Comparison of ENCODE assay signal across 27 cellular contexts in the genomic region with DNA sequence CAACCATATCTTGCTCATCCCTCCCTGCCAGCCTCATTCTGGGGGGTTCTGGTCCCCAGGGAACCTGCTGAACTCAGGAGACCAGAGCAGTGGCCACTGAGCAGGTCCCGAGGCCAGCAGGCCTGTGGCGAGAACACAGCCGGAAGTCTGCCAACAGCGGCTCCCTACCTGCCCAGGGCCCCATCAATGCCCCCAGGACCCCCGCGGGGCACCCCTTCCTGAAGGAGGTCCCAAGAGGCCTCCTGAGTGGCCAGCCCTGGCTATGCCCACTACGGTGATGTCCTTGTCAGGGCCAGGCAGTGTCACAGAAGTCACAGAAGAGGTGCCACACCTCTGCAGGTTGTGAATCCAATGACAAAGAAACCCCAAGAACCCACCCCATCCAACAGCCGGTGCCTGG. TPM values are rescaled to one million over a fixed set of nuclear protein-coding genes. Genes with fewer than 3 reads are reported as not detected.
"Had no signal": no experiment of that assay in that cellular context is flagged by ENCODE, and none has a peak within 500 bp of the region (broad histone marks: within the 10 kb centered on the region; RNA-seq: fewer than 3 reads in every experiment).

No MANE protein-coding gene starts in this region.

- H3K27me3 ChIP-seq: neutrophil, testis, thyroid gland, upper lobe of left lung had no signal

- H3K36me3 ChIP-seq: left lung, lower lobe of right lung, neutrophil, stomach, thyroid gland, transverse colon, upper lobe of left lung had no signal

- H2AFZ ChIP-seq: parathyroid adenoma had no signal

- H3K4me3 ChIP-seq: left lung, lower lobe of right lung, skin epidermis, stomach, testis, thyroid gland, transverse colon, upper lobe of left lung had no signal

- H3K9me3 ChIP-seq: left lung, lower lobe of right lung, neutrophil, stomach, testis, thyroid gland, transverse colon, upper lobe of left lung had no signal

- H3K9ac ChIP-seq: parathyroid adenoma had no signal

- H3K27ac ChIP-seq: left lung, lower lobe of right lung, neutrophil, parathyroid adenoma, skin epidermis, stomach, testis, thyroid gland, transverse colon, upper lobe of left lung had no signal

- DNase-seq: hippocampal formation; immature natural killer cell; kidney; left colon; left lung; lower lobe of right lung; mammary epithelial cell; mesenchymal stem cell; naive thymus-derived CD8-positive, alpha-beta T cell; occipital lobe; retina; right cardiac atrium; stimulated activated CD4-positive, alpha-beta T cell treated with anti-CD3 and anti-CD28 coated beads, Interleukin-12 subunit alpha, Interleukin-12 subunit beta, amount 100 ng/mL, for 4 hours; stimulated activated CD4-positive, alpha-beta T cell treated with anti-CD3 and anti-CD28 coated beads, Interleukin-15, amount 100 ng/mL, for 24 hours; stimulated activated CD4-positive, alpha-beta T cell treated with anti-CD3 and anti-CD28 coated beads, Interleukin-2, amount 100 ng/mL, for 24 hours; stimulated activated CD4-positive, alpha-beta T cell treated with anti-CD3 and anti-CD28 coated beads, Interleukin-4, amount 100 ng/mL, for 1 hour; stimulated activated naive B cell treated with anti-CD40 and anti-IgM and Interleukin-4, amounts not matched to agents 10 μg/mL and 1 μg/mL and 100 μg/mL, for 72 hours; stimulated activated naive CD8-positive, alpha-beta T cell treated with anti-CD3 and anti-CD28 coated beads, Interleukin-15, Interleukin-2, amounts not matched to agents 100 U/mL and 50 U/mL, for 24 hours; stomach; testis; thyroid gland; transverse colon had no signal

- H3K4me1 ChIP-seq: left lung, lower lobe of right lung, parathyroid adenoma, stomach, testis, thyroid gland, transverse colon, upper lobe of left lung had no signal

RNA-seq across cellular contexts. Expression of a gene that starts 58.9 kb away (rescaled TPM):
- total RNA-seq: naive thymus-derived CD8-positive, alpha-beta T cell; osteocyte had no signal
- polyA plus RNA-seq: immature natural killer cell; naive thymus-derived CD8-positive, alpha-beta T cell had no signal
